In genomic region chr19:11729586-11729985, GRCh38 we compare ENCODE assay signal across 14 cellular contexts. TPM values are rescaled to one million over a fixed set of nuclear protein-coding genes. Genes with fewer than 3 reads are reported as not detected.
A peak's percentile ranks its signal among the peaks of the same experiment; 100 is the strongest.
DNase-seq lines count a peak whose midpoint lies in the region; ATAC-seq and TF ChIP-seq lines count a peak whose summit lies in the region.
"Had no signal": no experiment of that assay in that cellular context is flagged by ENCODE, and none has a peak within 500 bp of the region (broad histone marks: within the 10 kb centered on the region; RNA-seq: fewer than 3 reads in every experiment).

No MANE protein-coding gene starts in this region.

- H3K27ac ChIP-seq in breast epithelium (peak overlapping the region; percentile 54 to 63), mammary epithelial cell (ENCODE audit: insufficient read depth, low read depth, low read length) (no peak overlapping the region), PC-9 (0 out of 2 replicates have a peak overlapping the region, but pooled peaks have one; percentile 11)
- H3K27ac ChIP-seq: 22Rv1, A549 had no signal

- H4K20me1 ChIP-seq in mammary epithelial cell (ENCODE audit: insufficient read depth, low read length) (no peaks in the 10 kb centered on the region), PC-9 (ENCODE audit: insufficient read depth) (no peaks in the 10 kb centered on the region)

- dilution Hi-C loops in mammary epithelial cell (cut with HindIII; ENCODE audit: low sequenced_read_pairs), result no loop called here

- intact Hi-C loops in breast epithelium (cut with DNase I; ENCODE audit: low total_unique reads) (no loop called here), mammary epithelial cell (cut with micrococcal nuclease) (no loop called here), PC-9 (cut with micrococcal nuclease; ENCODE audit: unreplicated experiment) (no loop called here)

- H3K9me2 ChIP-seq in PC-9 (ENCODE audit: insufficient read depth), result no peaks in the 10 kb centered on the region

- H2AFZ ChIP-seq in mammary epithelial cell (ENCODE audit: low read depth, low read length) (no peak overlapping the region), PC-9 (no peak overlapping the region)

- BruUV-seq in mammary epithelial cell (replicated peaks; lab: Mats Ljungman, UMichigan), result no TSS peak
- no TSS peak for BruUV-seq in PC-9 (replicated peaks; lab: Mats Ljungman, UMichigan)

- TF ChIP-seq POLR2A in breast epithelium (IDR thresholded peaks at IDR 0.05), result no peak

- WGBS in mammary epithelial cell (ENCODE audit: low coverage, missing lambda C conversion rate), result 100% methylated on average over 4 of the region's 4 CpGs

- H3K4me3 ChIP-seq in breast epithelium (no peak overlapping the region), mammary epithelial cell (replicated peaks in 1 of 3; ENCODE audit: insufficient read depth in 1 of 3, low read depth in 2 of 3, low read length in 3 of 3) (no peak overlapping the region), PC-9 (0 out of 2 replicates have a peak overlapping the region, but pooled peaks have one; percentile 2)
- H3K4me3 ChIP-seq: A549 had no signal

- peaks cover 10% of the 10 kb centered on the region; the same call in 1 of the 2 replicates for H3F3A ChIP-seq in PC-9 (ENCODE audit: insufficient read depth, low read depth)

- no peak overlapping the region for H3K9ac ChIP-seq in mammary epithelial cell (ENCODE audit: insufficient read depth, low read length)

- H3K4me2 ChIP-seq in mammary epithelial cell (ENCODE audit: insufficient read depth, low read depth, low read length), result no peak overlapping the region
- peak overlapping the region; percentile 30 for H3K4me2 ChIP-seq in PC-9
- H3K4me2 ChIP-seq: A549 had no signal

- peaks cover 49% of the 10 kb centered on the region for H3K79me2 ChIP-seq in mammary epithelial cell (ENCODE audit: insufficient read depth, low read length)
- H3K79me2 ChIP-seq in PC-9 (ENCODE audit: low read depth), result peaks cover 43% of the 10 kb centered on the region

- POLR2A ChIA-PET in PC-9 (lab: Charles Lee; ENCODE audit: unreplicated experiment), result no interaction called here

- H3K27me3 ChIP-seq in breast epithelium (no peaks in the 10 kb centered on the region), mammary epithelial cell (ENCODE audit: insufficient read depth, low read length) (no peaks in the 10 kb centered on the region), PC-9 (ENCODE audit: insufficient read depth, low read depth) (no peaks in the 10 kb centered on the region)

- no peaks in the 10 kb centered on the region for H3K4me1 ChIP-seq in breast epithelium
- no peaks in the 10 kb centered on the region for H3K4me1 ChIP-seq in mammary epithelial cell (ENCODE audit: insufficient read depth, low read length)
- H3K4me1 ChIP-seq in PC-9 (replicated peaks; ENCODE audit: insufficient read depth), result peaks cover 24% of the 10 kb centered on the region
- H3K4me1 ChIP-seq: A549 had no signal

- peaks cover 0 to 4% of the 10 kb centered on the region in 2 donors for H3K9me3 ChIP-seq in breast epithelium
- peaks cover 20% of the 10 kb centered on the region for H3K9me3 ChIP-seq in mammary epithelial cell (replicated peaks; ENCODE audit: insufficient read depth, low read length)
- H3K9me3 ChIP-seq in PC-9 (ENCODE audit: insufficient read depth, low read depth), result peaks cover 55% of the 10 kb centered on the region

- in situ Hi-C loops in mammary epithelial cell (cut with MboI; ENCODE audit: low sequenced_read_pairs in 2 of 2), result no loop called here

- peak; percentile 95 for ATAC-seq in esophagus mucosa
- ATAC-seq in GM19324 (IDR thresholded peaks at IDR 0.05; ENCODE audit: low FRiP score, unreplicated experiment), result no peak
- no peak for ATAC-seq in HG03439 (IDR thresholded peaks at IDR 0.05; ENCODE audit: unreplicated experiment)
- ATAC-seq: A549 had no signal

- H3K36me3 ChIP-seq in breast epithelium (no peaks in the 10 kb centered on the region), mammary epithelial cell (ENCODE audit: insufficient read depth, low read length) (peaks cover 7% of the 10 kb centered on the region), PC-9 (ENCODE audit: low read depth) (peaks cover 31% of the 10 kb centered on the region)

- CTCF ChIA-PET in mammary epithelial cell (lab: Charles Lee; ENCODE audit: low non-redundant PET) (no interaction called here), PC-9 (lab: Charles Lee) (no interaction called here)

- DNase-seq in breast epithelium (ENCODE audit: low spot score in 2 of 2) (no peak), mammary epithelial cell (no peak), PC-9 (peak in 1 of 2 experiments; percentile 81), cerebellum (ENCODE audit: low spot score) (no peak), kidney tubule cell (ENCODE audit: low spot score) (no peak)
- DNase-seq: AML-193; Calu3; CD4-positive, alpha-beta memory T cell; H9 had no signal

- no peak for TF ChIP-seq CTCF in breast epithelium (IDR thresholded peaks at IDR 0.05)
- no peak for TF ChIP-seq CTCF in mammary epithelial cell (conservative IDR thresholded peaks at IDR 0.05 in 1 of 2, IDR thresholded peaks at IDR 0.05 in 1 of 2; ENCODE audit: extremely low read depth in 1 of 2, insufficient read depth in 1 of 2, low read depth in 1 of 2, low read length in 2 of 2)
- no peak for TF ChIP-seq CTCF in PC-9 (conservative IDR thresholded peaks at IDR 0.05)

RNA-seq across cellular contexts. Expression of gene ZNF823, which starts 9.2 kb away (rescaled TPM):
- total RNA-seq in breast epithelium (10 to 100 TPM; 10.4 to 20.9 (median 13.1) TPM), mammary epithelial cell (1 to 10 TPM; 2.8 to 9.5 TPM), PC-9 (2021) (6.7 and 7.4 TPM in 2 replicates), esophagus mucosa (8.4 TPM), cerebellum (23.0 TPM)
- 2.4 TPM for polyA plus RNA-seq in mammary epithelial cell
- 9.7 TPM for polyA minus RNA-seq in mammary epithelial cell

RNA-seq across cellular contexts. Expression of gene ZNF441, which starts 37.2 kb away (rescaled TPM):
- total RNA-seq in breast epithelium, result 10 to 100 TPM in 2 of 3 donors, 1 to 10 TPM in 1; 7.7 to 17.6 (median 10.2) TPM
- total RNA-seq in mammary epithelial cell, result 1 to 10 TPM; 3.1 to 6.7 TPM
- 0.86 TPM for polyA plus RNA-seq in mammary epithelial cell
- 2.1 TPM for polyA minus RNA-seq in mammary epithelial cell
- total RNA-seq in PC-9 (2021), result 1.6 and 1.7 TPM in 2 replicates
- 2.2 TPM for total RNA-seq in esophagus mucosa
- 37.8 TPM for total RNA-seq in cerebellum
